In genomic region chr2:161123531-161124030, GRCh38 we compare ENCODE assay signal across 8 cellular contexts. TPM values are rescaled to one million over a fixed set of nuclear protein-coding genes. Genes with fewer than 3 reads are reported as not detected.
DNase-seq lines count a peak whose midpoint lies in the region; ATAC-seq, FAIRE-seq and TF ChIP-seq lines count a peak whose summit lies in the region.

No MANE protein-coding gene starts in this region.

- no peaks in the 10 kb centered on the region for H3K27me3 Mint-ChIP-seq in natural killer cell treated with Interleukin-12 subunit alpha and Interleukin-12 subunit beta and Interleukin-15 and Interleukin-18, amount 100 ng/mL, for 72 hours
- H3K27me3 Mint-ChIP-seq in natural killer cell (ENCODE audit: low read depth in 2 of 2) = peaks cover 0 to 1% of the 10 kb centered on the region in 2 donors
- H3K27me3 Mint-ChIP-seq in astrocyte (ENCODE audit: low read depth, unreplicated experiment) = no peaks in the 10 kb centered on the region

- H3K9me3 Mint-ChIP-seq in natural killer cell treated with Interleukin-12 subunit alpha and Interleukin-12 subunit beta and Interleukin-15 and Interleukin-18, amount 100 ng/mL, for 72 hours = no peaks in the 10 kb centered on the region
- H3K9me3 Mint-ChIP-seq in natural killer cell (no peaks in the 10 kb centered on the region), astrocyte (ENCODE audit: unreplicated experiment) (no peaks in the 10 kb centered on the region)

- H3K4me2 ChIP-seq in astrocyte (ENCODE audit: low read length) = peak overlapping the region; percentile 82

- H3K27ac ChIP-seq in astrocyte (ENCODE audit: low read depth, low read length) = peak overlapping the region; percentile 85

- intact Hi-C loops in natural killer cell (cut with micrococcal nuclease) = no loop called here
- intact Hi-C loops in mucosa of descending colon (cut with DNase I, micrococcal nuclease) = no loop called here
- intact Hi-C loops in posterior cingulate gyrus (cut with DNase I) = no loop called here

- no peak for DNase-seq in natural killer cell treated with Interleukin-12 subunit alpha and Interleukin-12 subunit beta and Interleukin-15 and Interleukin-18, amount 100 ng/mL, for 72 hours (ENCODE audit: low spot score)
- no peak for DNase-seq in natural killer cell
- no peak for DNase-seq in astrocyte (ENCODE audit: low read depth)
- DNase-seq in mucosa of descending colon = peak in 1 of 3 donors; percentile 47
- no peak for DNase-seq in posterior cingulate gyrus
- DNase-seq in GM13977 (ENCODE audit: low spot score) = no peak

- no peaks in the 10 kb centered on the region for H3K36me3 Mint-ChIP-seq in natural killer cell treated with Interleukin-12 subunit alpha and Interleukin-12 subunit beta and Interleukin-15 and Interleukin-18, amount 100 ng/mL, for 72 hours
- no peaks in the 10 kb centered on the region for H3K36me3 Mint-ChIP-seq in natural killer cell
- H3K36me3 Mint-ChIP-seq in astrocyte (ENCODE audit: low read depth, unreplicated experiment) = peaks cover 2% of the 10 kb centered on the region

- FAIRE-seq in astrocyte (lab: Jason Lieb, UNC) = no peak

- H3K4me1 ChIP-seq in astrocyte (ENCODE audit: insufficient read depth, low read length) (peaks cover 18% of the 10 kb centered on the region), mucosa of descending colon (ENCODE audit: low read depth) (peaks cover 16% of the 10 kb centered on the region)

- H3K79me2 ChIP-seq in astrocyte (ENCODE audit: insufficient read depth, low read length) = no peaks in the 10 kb centered on the region

- peaks cover 37 to 42% of the 10 kb centered on the region in 2 donors for H3K4me1 Mint-ChIP-seq in natural killer cell treated with Interleukin-12 subunit alpha and Interleukin-12 subunit beta and Interleukin-15 and Interleukin-18, amount 100 ng/mL, for 72 hours (ENCODE audit: low read depth in 2 of 2)
- H3K4me1 Mint-ChIP-seq in natural killer cell (peaks cover 0 to 8% of the 10 kb centered on the region in 2 donors), astrocyte (ENCODE audit: low read depth, unreplicated experiment) (peaks cover 28% of the 10 kb centered on the region)

- no peaks in the 10 kb centered on the region for H3K27me3 ChIP-seq in astrocyte (ENCODE audit: insufficient read depth, low read length)

- no peaks in the 10 kb centered on the region for H4K20me1 ChIP-seq in astrocyte (ENCODE audit: insufficient read depth, low read length)

- H3K36me3 ChIP-seq in astrocyte (ENCODE audit: insufficient read depth, low read length) (no peaks in the 10 kb centered on the region), mucosa of descending colon (ENCODE audit: low read depth) (no peaks in the 10 kb centered on the region)

- H3K4me3 ChIP-seq in astrocyte (ENCODE audit: insufficient read depth, low read depth, low read length) = no peak overlapping the region
- H3K4me3 ChIP-seq in mucosa of descending colon = no peak overlapping the region

- peak overlapping the region; percentile 79 for H3K4me3 Mint-ChIP-seq in natural killer cell treated with Interleukin-12 subunit alpha and Interleukin-12 subunit beta and Interleukin-15 and Interleukin-18, amount 100 ng/mL, for 72 hours
- H3K4me3 Mint-ChIP-seq in natural killer cell = no peak overlapping the region
- no peak overlapping the region for H3K4me3 Mint-ChIP-seq in astrocyte (ENCODE audit: unreplicated experiment)

- in situ Hi-C loops in GM13977 (cut with MboI; ENCODE audit: low pct_unique_long_range_greater_than_20kb, low sequenced_read_pairs, unreplicated experiment) = no loop called here

- H3K9me3 ChIP-seq in astrocyte (ENCODE audit: insufficient read depth, low read depth, low read length) (no peaks in the 10 kb centered on the region), mucosa of descending colon (no peaks in the 10 kb centered on the region)

- H3K27ac Mint-ChIP-seq in natural killer cell treated with Interleukin-12 subunit alpha and Interleukin-12 subunit beta and Interleukin-15 and Interleukin-18, amount 100 ng/mL, for 72 hours = peak overlapping the region; percentile 83 to 88
- H3K27ac Mint-ChIP-seq in natural killer cell = peak overlapping the region in 1 of 2 donors; percentile 57
- H3K27ac Mint-ChIP-seq in astrocyte (ENCODE audit: unreplicated experiment) = peak overlapping the region; percentile 98

- no peak for TF ChIP-seq CTCF in natural killer cell (IDR thresholded peaks at IDR 0.05)
- no peak for TF ChIP-seq CTCF in astrocyte (IDR thresholded peaks at IDR 0.05; ENCODE audit: insufficient read depth, low read depth, low read length)
- no peak for TF ChIP-seq CTCF in mucosa of descending colon (IDR thresholded peaks at IDR 0.05)
- no peak for TF ChIP-seq CTCF in GM13977 (IDR thresholded peaks at IDR 0.05; ENCODE audit: extremely low read depth, insufficient read depth, missing control alignments)

- H2AFZ ChIP-seq in astrocyte (ENCODE audit: low read depth, low read length) = peak overlapping the region; percentile 54

- peak overlapping the region; percentile 70 for H3K9ac ChIP-seq in astrocyte (ENCODE audit: low read length)

- peak; percentile 52 to 67 for ATAC-seq in natural killer cell treated with Interleukin-12 subunit alpha and Interleukin-12 subunit beta and Interleukin-15 and Interleukin-18, amount 100 ng/mL, for 72 hours
- no peak for ATAC-seq in natural killer cell
- ATAC-seq in mucosa of descending colon = peak; percentile 73
- no peak for ATAC-seq in GM19023 (IDR thresholded peaks at IDR 0.05; ENCODE audit: unreplicated experiment)
- no peak for ATAC-seq in HG03045 (IDR thresholded peaks at IDR 0.05; ENCODE audit: unreplicated experiment)

RNA-seq across cellular contexts. Expression of gene TANK, which starts 36.6 kb away (rescaled TPM):
- total RNA-seq in natural killer cell treated with Interleukin-12 subunit alpha and Interleukin-12 subunit beta and Interleukin-15 and Interleukin-18, amount 100 ng/mL, for 72 hours = 100 to 1,000 TPM; 346 to 459 TPM
- 100 to 1,000 TPM in 1 of 3 donors, 10 to 100 TPM in 2; 68.9 to 121 (median 76.1) TPM for total RNA-seq in natural killer cell
- total RNA-seq in astrocyte = 55.7 and 61.2 TPM in 2 replicates
- 10 to 100 TPM; 57.2 to 77.6 (median 57.2) TPM for total RNA-seq in mucosa of descending colon

Comparison
In these comparisons a context has a peak if more than half of its experiments do, and no peak if none do; other contexts are left out.
1. ATAC-seq: peak in natural killer cell treated with Interleukin-12 subunit alpha and Interleukin-12 subunit beta and Interleukin-15 and Interleukin-18, amount 100 ng/mL, for 72 hours (2 of 2) and mucosa of descending colon (single experiment); none in natural killer cell (0 of 3), GM19023 (single experiment) and HG03045 (single experiment).